In genomic region chr4:48653217-48654014, GRCh38 we compare ENCODE assay signal across 8 cellular contexts.
DNase-seq lines count a peak whose midpoint lies in the region; ATAC-seq lines count a peak whose summit lies in the region.

No MANE protein-coding gene starts in this region.

- intact Hi-C loops in right cardiac atrium (cut with DNase I), result no loop called here

- ATAC-seq in right cardiac atrium, result peak; percentile 92
- no peak for ATAC-seq in HG03139 (IDR thresholded peaks at IDR 0.05; ENCODE audit: unreplicated experiment)

- H3K4me1 ChIP-seq in right cardiac atrium (ENCODE audit: control insufficient read depth, insufficient read depth, low read length), result peaks cover 10% of the 10 kb centered on the region

- DNase-seq in LHCN-M2 (ENCODE audit: low read depth) (peak; percentile 54), right cardiac atrium (peak; percentile 51 to 80 (median 78)), iPS-NIHi7 (ENCODE audit: extremely low spot score) (no peak), NCI-H446 treated with DMSO at 0.1 percent for 48 hours (lab: John Stamatoyannopoulos, UW) (no peak), NCI-H146 (lab: John Stamatoyannopoulos, UW) (no peak)
- DNase-seq in activated naive CD4-positive, alpha-beta T cell treated with anti-CD3 and anti-CD28 coated beads, Interleukin-2, amount 10 ng/mL, durations not matched to agents 7 days and 5 days, result peak; percentile 29
- DNase-seq in stimulated activated CD4-positive, alpha-beta T cell treated with anti-CD3 and anti-CD28 coated beads, Interleukin-2, amount 100 ng/mL, for 24 hours, result peak; percentile 51 to 63

- H3K9me3 ChIP-seq in right cardiac atrium (ENCODE audit: control insufficient read depth, low read length), result no peaks in the 10 kb centered on the region

- 23% methylated on average over 8 of the region's 8 CpGs for WGBS in right cardiac atrium

- H3K4me3 ChIP-seq in right cardiac atrium (ENCODE audit: low read length), result peak overlapping the region; percentile 37

- H3K9me3 Mint-ChIP-seq in activated naive CD4-positive, alpha-beta T cell treated with anti-CD3 and anti-CD28 coated beads, Interleukin-2, amount 10 ng/mL, durations not matched to agents 7 days and 5 days, result no peaks in the 10 kb centered on the region

- H3K4me1 Mint-ChIP-seq in activated naive CD4-positive, alpha-beta T cell treated with anti-CD3 and anti-CD28 coated beads, Interleukin-2, amount 10 ng/mL, durations not matched to agents 7 days and 5 days, result peaks cover 28% of the 10 kb centered on the region

- H3K27me3 Mint-ChIP-seq in activated naive CD4-positive, alpha-beta T cell treated with anti-CD3 and anti-CD28 coated beads, Interleukin-2, amount 10 ng/mL, durations not matched to agents 7 days and 5 days, result no peaks in the 10 kb centered on the region

- no peaks in the 10 kb centered on the region for H3K27me3 ChIP-seq in right cardiac atrium (ENCODE audit: control insufficient read depth, insufficient read depth)

- peak overlapping the region; percentile 51 for H3K27ac ChIP-seq in right cardiac atrium (ENCODE audit: low read length)

- peaks cover 12% of the 10 kb centered on the region for H3K36me3 Mint-ChIP-seq in activated naive CD4-positive, alpha-beta T cell treated with anti-CD3 and anti-CD28 coated beads, Interleukin-2, amount 10 ng/mL, durations not matched to agents 7 days and 5 days

- CTCF ChIA-PET in activated naive CD4-positive, alpha-beta T cell treated with anti-CD3 and anti-CD28 coated beads, Interleukin-2, amount 10 ng/mL, durations not matched to agents 7 days and 5 days (lab: Charles Lee), result no interaction called here

- no peak overlapping the region for H3K4me3 Mint-ChIP-seq in activated naive CD4-positive, alpha-beta T cell treated with anti-CD3 and anti-CD28 coated beads, Interleukin-2, amount 10 ng/mL, durations not matched to agents 7 days and 5 days

- no peak overlapping the region for H3K27ac Mint-ChIP-seq in activated naive CD4-positive, alpha-beta T cell treated with anti-CD3 and anti-CD28 coated beads, Interleukin-2, amount 10 ng/mL, durations not matched to agents 7 days and 5 days

Comparison
In these comparisons a context has a peak if more than half of its experiments do, and no peak if none do; other contexts are left out.
1. DNase-seq: peak in LHCN-M2 (single experiment), activated naive CD4-positive, alpha-beta T cell treated with anti-CD3 and anti-CD28 coated beads, Interleukin-2, amount 10 ng/mL, durations not matched to agents 7 days and 5 days (single experiment), right cardiac atrium (3 of 3) and stimulated activated CD4-positive, alpha-beta T cell treated with anti-CD3 and anti-CD28 coated beads, Interleukin-2, amount 100 ng/mL, for 24 hours (2 of 2); none in iPS-NIHi7 (single experiment), NCI-H446 treated with DMSO at 0.1 percent for 48 hours (single experiment) and NCI-H146 (single experiment).